In the genomic region with DNA sequence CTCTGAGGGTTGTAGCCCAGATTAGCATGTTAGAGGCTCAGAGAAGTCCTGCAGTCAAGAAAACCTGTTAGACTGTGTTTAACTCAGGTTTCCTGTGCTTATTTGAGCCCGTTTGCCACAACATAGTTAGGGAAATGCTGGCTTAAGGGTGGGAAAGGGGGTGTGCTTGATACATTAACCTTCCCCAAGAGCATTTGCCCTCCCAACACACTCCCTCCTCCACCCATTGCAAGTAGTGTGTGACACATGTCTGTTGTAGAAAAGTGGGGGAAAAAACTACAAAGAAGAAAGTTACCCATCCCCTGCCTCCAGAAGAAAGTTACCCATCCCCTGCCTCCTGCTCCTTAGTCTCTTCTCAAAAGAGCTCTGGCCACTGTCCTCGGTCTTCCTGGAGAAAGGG, we compare ENCODE assay signal across 10 cellular contexts. TPM values are rescaled to one million over a fixed set of nuclear protein-coding genes. Genes with fewer than 3 reads are reported as not detected.
DNase-seq lines count a peak whose midpoint lies in the region; ATAC-seq and TF ChIP-seq lines count a peak whose summit lies in the region.
"Had no signal": no experiment of that assay in that cellular context is flagged by ENCODE, and none has a peak within 500 bp of the region (broad histone marks: within the 10 kb centered on the region; RNA-seq: fewer than 3 reads in every experiment).

No MANE protein-coding gene starts in this region.

- peak overlapping the region; percentile 18; the same call in 1 of the 2 replicates for H3K4me2 ChIP-seq in OCI-LY7 (ENCODE audit: low read length)

- intact Hi-C loops in OCI-LY7 (cut with micrococcal nuclease; ENCODE audit: unreplicated experiment): loop anchor here (1.0 to 5.0 kb wide), 7 partner anchors 34 to 355 kb away; no protein-coding TSS in a partner anchor
- intact Hi-C loops in breast epithelium (cut with DNase I; ENCODE audit: low total_unique reads): no loop called here
- intact Hi-C loops in right cardiac atrium (cut with DNase I): loop anchor here in 1 of 4 donors (2.0 kb wide), 1 partner anchor 350 kb away; no protein-coding TSS in a partner anchor

- H3K27me3 Mint-ChIP-seq in stimulated activated memory B cell treated with anti-CD40 and anti-IgM and Interleukin-4, amounts not matched to agents 10 μg/mL and 1 μg/mL and 100 μg/mL, for 72 hours: no peaks in the 10 kb centered on the region

- H4K20me1 ChIP-seq in OCI-LY7 (ENCODE audit: insufficient read depth, low read length): no peaks in the 10 kb centered on the region

- ATAC-seq in stimulated activated memory B cell treated with anti-CD40 and anti-IgM and Interleukin-4, amounts not matched to agents 10 μg/mL and 1 μg/mL and 100 μg/mL, for 72 hours: no peak
- ATAC-seq in right cardiac atrium: no peak

- peaks cover 28% of the 10 kb centered on the region for H3K4me1 Mint-ChIP-seq in stimulated activated memory B cell treated with anti-CD40 and anti-IgM and Interleukin-4, amounts not matched to agents 10 μg/mL and 1 μg/mL and 100 μg/mL, for 72 hours

- 69% methylated on average over 2 of the region's 2 CpGs for WGBS in right cardiac atrium

- no peak overlapping the region for H3K4me3 Mint-ChIP-seq in stimulated activated memory B cell treated with anti-CD40 and anti-IgM and Interleukin-4, amounts not matched to agents 10 μg/mL and 1 μg/mL and 100 μg/mL, for 72 hours

- no peak for TF ChIP-seq CTCF in OCI-LY7 (conservative IDR thresholded peaks at IDR 0.05; ENCODE audit: low read length)
- TF ChIP-seq CTCF in breast epithelium (IDR thresholded peaks at IDR 0.05): no peak

- no peak for TF ChIP-seq POLR2A in breast epithelium (IDR thresholded peaks at IDR 0.05)

- no peaks in the 10 kb centered on the region for H3K9me3 ChIP-seq in OCI-LY7 (ENCODE audit: low read length)
- H3K9me3 ChIP-seq in breast epithelium: no peaks in the 10 kb centered on the region
- H3K9me3 ChIP-seq in right cardiac atrium (ENCODE audit: control insufficient read depth, low read length): no peaks in the 10 kb centered on the region
- H3K9me3 ChIP-seq: body of pancreas, MG63 had no signal

- CTCF ChIA-PET in OCI-LY7 (lab: Charles Lee; ENCODE audit: unreplicated experiment): interaction anchor here (0.7 to 1.7 kb wide), 8 partner anchors 9 to 351 kb away, joined by 3 to 9 read pairs (median 4); partner anchors contain the start of gene VEGFA

- H3K36me3 ChIP-seq in OCI-LY7 (ENCODE audit: insufficient read depth, low read length) (no peaks in the 10 kb centered on the region), breast epithelium (no peaks in the 10 kb centered on the region)
- H3K36me3 ChIP-seq: MG63 had no signal

- H3K79me2 ChIP-seq in OCI-LY7 (ENCODE audit: insufficient read depth, low read depth, low read length): no peaks in the 10 kb centered on the region

- no peak overlapping the region for H3K27ac ChIP-seq in OCI-LY7 (ENCODE audit: low read depth, low read length, poor library complexity, severe bottlenecking)
- H3K27ac ChIP-seq in breast epithelium: peak overlapping the region; percentile 68 to 87
- H3K27ac ChIP-seq in right cardiac atrium (ENCODE audit: low read length): no peak overlapping the region
- H3K27ac ChIP-seq: body of pancreas had no signal

- H3K9me2 ChIP-seq in OCI-LY7 (ENCODE audit: insufficient read depth, low read length): no peaks in the 10 kb centered on the region

- peak overlapping the region; percentile 58; the same call in 1 of the 2 replicates for H2AFZ ChIP-seq in OCI-LY7 (ENCODE audit: low read length)

- no TSS peak for BruUV-seq in OCI-LY7 (replicated peaks; lab: Mats Ljungman, UMichigan)

- no peaks in the 10 kb centered on the region for H3K27me3 ChIP-seq in breast epithelium
- no peaks in the 10 kb centered on the region for H3K27me3 ChIP-seq in right cardiac atrium (ENCODE audit: control insufficient read depth, insufficient read depth)
- H3K27me3 ChIP-seq: body of pancreas, MG63 had no signal

- no peaks in the 10 kb centered on the region for H3K9me3 Mint-ChIP-seq in stimulated activated memory B cell treated with anti-CD40 and anti-IgM and Interleukin-4, amounts not matched to agents 10 μg/mL and 1 μg/mL and 100 μg/mL, for 72 hours

- H3K27ac Mint-ChIP-seq in stimulated activated memory B cell treated with anti-CD40 and anti-IgM and Interleukin-4, amounts not matched to agents 10 μg/mL and 1 μg/mL and 100 μg/mL, for 72 hours: peak overlapping the region; percentile 61

- H3K4me1 ChIP-seq in OCI-LY7 (ENCODE audit: insufficient read depth, low read length, poor library complexity, severe bottlenecking): peaks cover 25% of the 10 kb centered on the region
- peaks cover 11 to 17% of the 10 kb centered on the region in 2 donors for H3K4me1 ChIP-seq in breast epithelium
- no peaks in the 10 kb centered on the region for H3K4me1 ChIP-seq in right cardiac atrium (ENCODE audit: control insufficient read depth, insufficient read depth, low read length)
- H3K4me1 ChIP-seq: body of pancreas had no signal

- POLR2A ChIA-PET in OCI-LY7 (lab: Charles Lee): interaction anchor here (0.6 to 1.5 kb wide), 7 partner anchors 10 to 356 kb away, joined by 3 to 6 read pairs (median 4); partner anchors contain the start of gene VEGFA

- H3K4me3 ChIP-seq in OCI-LY7 (ENCODE audit: low read depth, low read length, poor library complexity, severe bottlenecking) (no peak overlapping the region), breast epithelium (no peak overlapping the region), right cardiac atrium (ENCODE audit: low read length) (no peak overlapping the region)
- H3K4me3 ChIP-seq: body of pancreas, MG63 had no signal

- no peaks in the 10 kb centered on the region for H3K36me3 Mint-ChIP-seq in stimulated activated memory B cell treated with anti-CD40 and anti-IgM and Interleukin-4, amounts not matched to agents 10 μg/mL and 1 μg/mL and 100 μg/mL, for 72 hours

- DNase-seq in activated CD8-positive, alpha-beta memory T cell treated with anti-CD3 and anti-CD28 coated beads for 24 hours: peak; percentile 62
- no peak for DNase-seq in activated CD8-positive, alpha-beta memory T cell treated with anti-CD3 and anti-CD28 coated beads, Interleukin-2, amount 50 U/mL, for 4 hours
- DNase-seq in OCI-LY7 (ENCODE audit: low spot score): no peak
- no peak for DNase-seq in breast epithelium (ENCODE audit: low spot score in 2 of 2)
- no peak for DNase-seq in NCI-H187 (lab: John Stamatoyannopoulos, UW)
- no peak for DNase-seq in right cardiac atrium
- DNase-seq in DMS79 (lab: John Stamatoyannopoulos, UW): no peak

RNA-seq across cellular contexts. Expression of gene MRPS18A, which starts 36.8 kb away (rescaled TPM):
- 57.3 and 86.1 TPM in 2 replicates for total RNA-seq in OCI-LY7 (2014; rRNA removed; shearing (Covaris generic))
- total RNA-seq in OCI-LY7 (2022): 54.7 and 61.6 TPM in 2 replicates
- total RNA-seq in breast epithelium: 10 to 100 TPM; 37.7 to 63.2 (median 40.6) TPM
- total RNA-seq in right cardiac atrium: 10 to 100 TPM; 33.1 to 39.0 (median 34.9) TPM
- 58.0 TPM for polyA plus RNA-seq in right cardiac atrium

RNA-seq across cellular contexts. Expression of gene VEGFA, which starts 45.7 kb away (rescaled TPM):
- total RNA-seq in OCI-LY7 (2014; rRNA removed; shearing (Covaris generic)): 59.7 and 66.3 TPM in 2 replicates
- total RNA-seq in OCI-LY7 (2022) (64.5 and 88.5 TPM in 2 replicates), breast epithelium (100 to 1,000 TPM; 123 to 230 (median 132) TPM), right cardiac atrium (100 to 1,000 TPM; 163 to 296 (median 219) TPM)
- 246 TPM for polyA plus RNA-seq in right cardiac atrium

Comparison
In these comparisons a context has a peak if more than half of its experiments do, and no peak if none do; other contexts are left out.
1. H3K27ac ChIP-seq: peak in breast epithelium (2 of 2); none in OCI-LY7 (single experiment) and right cardiac atrium (single experiment).